ENCODE assay signal across 13 cellular contexts in genomic region chr4:143417679-143418403, GRCh38.
A peak's percentile ranks its signal among the peaks of the same experiment; 100 is the strongest.
DNase-seq lines count a peak whose midpoint lies in the region; ATAC-seq and TF ChIP-seq lines count a peak whose summit lies in the region.
"Had no signal": no experiment of that assay in that cellular context is flagged by ENCODE, and none has a peak within 500 bp of the region (broad histone marks: within the 10 kb centered on the region; RNA-seq: fewer than 3 reads in every experiment).

No MANE protein-coding gene starts in this region.

- TF ChIP-seq CTCF in foreskin fibroblast (IDR thresholded peaks at IDR 0.05; ENCODE audit: low read depth, low read length), result no peak

- peak; percentile 87 for ATAC-seq in GM18873 (IDR thresholded peaks at IDR 0.05; ENCODE audit: low FRiP score, unreplicated experiment)
- ATAC-seq in GM21737 (IDR thresholded peaks at IDR 0.05; ENCODE audit: unreplicated experiment), result peak; percentile 91
- ATAC-seq in HG03196 (IDR thresholded peaks at IDR 0.05; ENCODE audit: unreplicated experiment), result peak; percentile 94
- ATAC-seq in activated T-cell treated with anti-CD3 and anti-CD28 coated beads, Interleukin-2, amount 50 U/mL, for 72 hours (replicated peaks in 1 of 2), result no peak
- ATAC-seq: HCT116 had no signal

- H3K79me1 ChIP-seq in trophoblast cell (ENCODE audit: low read length), result no peaks in the 10 kb centered on the region
- no peaks in the 10 kb centered on the region for H3K79me1 ChIP-seq in mesendoderm (ENCODE audit: low read length)

- peak overlapping the region; percentile 28 for H3K4ac ChIP-seq in trophoblast cell (ENCODE audit: low read depth, low read length)
- no peak overlapping the region for H3K4ac ChIP-seq in mesendoderm (ENCODE audit: low read depth, low read length)

- no peaks in the 10 kb centered on the region for H3K9me3 Mint-ChIP-seq in activated T-cell treated with anti-CD3 and anti-CD28 coated beads, Interleukin-2, amount 50 U/mL, for 72 hours

- H3K4me3 ChIP-seq in trophoblast cell (ENCODE audit: low read depth, low read length) (no peak overlapping the region), foreskin fibroblast (ENCODE audit: low read depth in 1 of 2, low read length in 2 of 2) (no peak overlapping the region), mesendoderm (ENCODE audit: low read length) (no peak overlapping the region)

- H3K4me1 Mint-ChIP-seq in activated T-cell treated with anti-CD3 and anti-CD28 coated beads, Interleukin-2, amount 50 U/mL, for 72 hours (ENCODE audit: low read depth), result no peaks in the 10 kb centered on the region

- H4K8ac ChIP-seq in trophoblast cell (ENCODE audit: low read depth, low read length), result no peak overlapping the region
- no peak overlapping the region for H4K8ac ChIP-seq in mesendoderm (ENCODE audit: low read depth, low read length)

- no peak overlapping the region for H3K9ac ChIP-seq in trophoblast cell (ENCODE audit: low read length)
- H3K9ac ChIP-seq in mesendoderm (ENCODE audit: low read length), result no peak overlapping the region

- H3K23ac ChIP-seq in trophoblast cell (ENCODE audit: low read length) (no peak overlapping the region), mesendoderm (ENCODE audit: low read length) (no peak overlapping the region)

- H2BK120ac ChIP-seq in trophoblast cell (ENCODE audit: insufficient read depth, low read length, poor library complexity) (no peak overlapping the region), mesendoderm (ENCODE audit: low read depth, low read length) (no peak overlapping the region)

- H3K27ac ChIP-seq in trophoblast cell (ENCODE audit: low read depth, low read length) (no peak overlapping the region), mesendoderm (ENCODE audit: low read depth, low read length) (no peak overlapping the region)

- no peak overlapping the region for H4K5ac ChIP-seq in mesendoderm (ENCODE audit: low read length)

- no peak overlapping the region for H4K12ac ChIP-seq in trophoblast cell (ENCODE audit: low read depth, low read length)

- H3K27me3 ChIP-seq in trophoblast cell (ENCODE audit: insufficient read depth, low read length) (no peaks in the 10 kb centered on the region), mesendoderm (ENCODE audit: insufficient read depth, low read length, poor library complexity) (no peaks in the 10 kb centered on the region)

- H2BK15ac ChIP-seq in mesendoderm (replicated peaks; ENCODE audit: low read depth), result no peak overlapping the region

- H2AK5ac ChIP-seq in trophoblast cell (ENCODE audit: low read length), result no peak overlapping the region
- no peak overlapping the region for H2AK5ac ChIP-seq in mesendoderm (ENCODE audit: low read length)

- no CpG with 5 or more reads among the region's 12 CpGs for WGBS in trophoblast cell (ENCODE audit: extremely low coverage, insufficient coverage, insufficient read length)
- WGBS in mesendoderm (ENCODE audit: extremely low coverage, insufficient coverage, low lambda C conversion rate), result no CpG with 5 or more reads among the region's 12 CpGs

- no peak overlapping the region for H3K4me3 Mint-ChIP-seq in activated T-cell treated with anti-CD3 and anti-CD28 coated beads, Interleukin-2, amount 50 U/mL, for 72 hours

- no peak overlapping the region for H2AFZ ChIP-seq in trophoblast cell (ENCODE audit: insufficient read depth, low read length, poor library complexity)

- no peak for DNase-seq in trophoblast cell
- DNase-seq in foreskin fibroblast, result no peak
- DNase-seq in mesendoderm, result no peak
- DNase-seq in activated T-cell treated with anti-CD3 and anti-CD28 coated beads, Interleukin-2, amount 50 U/mL, for 72 hours, result no peak
- no peak for DNase-seq in NCI-H2029 (lab: John Stamatoyannopoulos, UW)
- DNase-seq: activated gamma-delta T cell treated with Interleukin-2 at 50 U/mL for 16 hours, Calu3, hypothalamus, NCI-H1092 treated with DMSO at 0.1 percent for 48 hours had no signal

- H3K4me2 ChIP-seq in trophoblast cell (ENCODE audit: low read length), result no peak overlapping the region
- H3K4me2 ChIP-seq in mesendoderm (ENCODE audit: low read length), result no peak overlapping the region

- H3K36me3 Mint-ChIP-seq in activated T-cell treated with anti-CD3 and anti-CD28 coated beads, Interleukin-2, amount 50 U/mL, for 72 hours (ENCODE audit: insufficient read depth in 2 of 2), result no peaks in the 10 kb centered on the region

- peaks cover 22% of the 10 kb centered on the region for H3K27me3 Mint-ChIP-seq in activated T-cell treated with anti-CD3 and anti-CD28 coated beads, Interleukin-2, amount 50 U/mL, for 72 hours (ENCODE audit: low read depth)

- no peak overlapping the region for H3K27ac Mint-ChIP-seq in activated T-cell treated with anti-CD3 and anti-CD28 coated beads, Interleukin-2, amount 50 U/mL, for 72 hours

- H2BK5ac ChIP-seq in trophoblast cell (ENCODE audit: low read depth, low read length, poor library complexity) (no peak overlapping the region), mesendoderm (ENCODE audit: low read length) (no peak overlapping the region)

- no peaks in the 10 kb centered on the region for H3K4me1 ChIP-seq in trophoblast cell (ENCODE audit: control insufficient read depth in 1 of 2, insufficient read depth in 2 of 2, low read length in 2 of 2)
- no peaks in the 10 kb centered on the region for H3K4me1 ChIP-seq in mesendoderm (ENCODE audit: control insufficient read depth, low read depth, low read length)

- no peak overlapping the region for H4K91ac ChIP-seq in trophoblast cell (ENCODE audit: low read depth, low read length)

- H3K18ac ChIP-seq in trophoblast cell (ENCODE audit: low read length), result no peak overlapping the region
- H3K18ac ChIP-seq in mesendoderm (ENCODE audit: low read length), result no peak overlapping the region

- no peak overlapping the region for H3K14ac ChIP-seq in trophoblast cell (ENCODE audit: low read length)

- no peak overlapping the region for H2BK12ac ChIP-seq in trophoblast cell (ENCODE audit: low read length)

- H3K9me3 ChIP-seq in trophoblast cell (ENCODE audit: insufficient read depth, low read depth, low read length), result no peaks in the 10 kb centered on the region

- H3K56ac ChIP-seq in mesendoderm (ENCODE audit: low read length), result no peak overlapping the region

- H3K79me2 ChIP-seq in trophoblast cell (ENCODE audit: control insufficient read depth, insufficient read depth, low read length, poor library complexity) (no peaks in the 10 kb centered on the region), mesendoderm (ENCODE audit: control insufficient read depth, insufficient read depth, low read length) (no peaks in the 10 kb centered on the region)

- H3K36me3 ChIP-seq in trophoblast cell (ENCODE audit: control insufficient read depth in 1 of 2, insufficient read depth in 2 of 2, low read length in 2 of 2), result peaks cover 2 to 4% of the 10 kb centered on the region in 2 experiments
- no peaks in the 10 kb centered on the region for H3K36me3 ChIP-seq in mesendoderm (ENCODE audit: control insufficient read depth, insufficient read depth, low read length)

Comparison
In these comparisons a context has a peak if more than half of its experiments do, and no peak if none do; other contexts are left out.
1. ATAC-seq: peak in GM18873 (single experiment), GM21737 (single experiment) and HG03196 (single experiment); none in activated T-cell treated with anti-CD3 and anti-CD28 coated beads, Interleukin-2, amount 50 U/mL, for 72 hours (0 of 2).